24 cellular contexts compared by ENCODE assay signal in genomic region chr2:204274487-204274886, GRCh38.
A peak's percentile ranks its signal among the peaks of the same experiment; 100 is the strongest.
DNase-seq lines count a peak whose midpoint lies in the region; ATAC-seq, FAIRE-seq and TF ChIP-seq lines count a peak whose summit lies in the region.
"Had no signal": no experiment of that assay in that cellular context is flagged by ENCODE, and none has a peak within 500 bp of the region (broad histone marks: within the 10 kb centered on the region; RNA-seq: fewer than 3 reads in every experiment).

No MANE protein-coding gene starts in this region.

- no peak overlapping the region for H3K9ac ChIP-seq in mesendoderm (ENCODE audit: low read length)
- H3K9ac ChIP-seq: BLaER1 treated with 17β-estradiol and CSF1 and Interleukin-3, amounts not matched to agents 10 nM and 100 nM had no signal

- H3K27me3 ChIP-seq in dorsolateral prefrontal cortex, result no peaks in the 10 kb centered on the region
- no peaks in the 10 kb centered on the region for H3K27me3 ChIP-seq in mesendoderm (ENCODE audit: insufficient read depth, low read length, poor library complexity)
- H3K27me3 ChIP-seq: BLaER1 treated with 17β-estradiol and CSF1 and Interleukin-3, amounts not matched to agents 10 nM and 100 nM had no signal

- no peak overlapping the region for H3K4me3 ChIP-seq in dorsolateral prefrontal cortex
- no peak overlapping the region for H3K4me3 ChIP-seq in mesendoderm (ENCODE audit: low read length)
- H3K4me3 ChIP-seq: BLaER1 treated with 17β-estradiol and CSF1 and Interleukin-3, amounts not matched to agents 10 nM and 100 nM had no signal

- H3K79me2 ChIP-seq in mesendoderm (ENCODE audit: control insufficient read depth, insufficient read depth, low read length), result no peaks in the 10 kb centered on the region

- peaks cover 10% of the 10 kb centered on the region for H3K4me1 ChIP-seq in mesendoderm (ENCODE audit: control insufficient read depth, low read depth, low read length)

- H3K4me2 ChIP-seq in mesendoderm (ENCODE audit: low read length), result no peak overlapping the region
- H3K4me2 ChIP-seq: BLaER1 treated with 17β-estradiol and CSF1 and Interleukin-3, amounts not matched to agents 10 nM and 100 nM had no signal

- no peak overlapping the region for H2BK120ac ChIP-seq in mesendoderm (ENCODE audit: low read depth, low read length)

- peak overlapping the region; percentile 49 for H2AK5ac ChIP-seq in mesendoderm (ENCODE audit: low read length)

- no peak for FAIRE-seq in GM12892 (lab: Jason Lieb, UNC)

- TF ChIP-seq POLR2A in GM12892 (IDR thresholded peaks at IDR 0.05; ENCODE audit: low read depth, low read length), result no peak

- peak overlapping the region in 57 of 59 donors; percentile 3 to 91 (median 69) for H3K27ac ChIP-seq in dorsolateral prefrontal cortex
- H3K27ac ChIP-seq in mesendoderm (ENCODE audit: low read depth, low read length), result no peak overlapping the region
- H3K27ac ChIP-seq: 22Rv1; BLaER1 treated with 17β-estradiol and CSF1 and Interleukin-3, amounts not matched to agents 10 nM and 100 nM had no signal

- peak overlapping the region; percentile 35 for H3K23ac ChIP-seq in mesendoderm (ENCODE audit: low read length)

- H3K18ac ChIP-seq in mesendoderm (ENCODE audit: low read length), result peak overlapping the region; percentile 77

- H3K56ac ChIP-seq in mesendoderm (ENCODE audit: low read length), result peak overlapping the region; percentile 3

- H4K8ac ChIP-seq in mesendoderm (ENCODE audit: low read depth, low read length), result no peak overlapping the region

- DNase-seq in DMS 273 (lab: John Stamatoyannopoulos, UW; ENCODE audit: unreplicated experiment) (peak; percentile 23), DMS 273 treated with DMSO at 0.1 percent for 48 hours (lab: John Stamatoyannopoulos, UW) (no peak), dorsolateral prefrontal cortex (no peak), mesendoderm (no peak), NCI-H2029 treated with DMSO at 0.1 percent for 48 hours (lab: John Stamatoyannopoulos, UW) (no peak), GM12892 (ENCODE audit: insufficient read length) (no peak)
- no peak for DNase-seq in stimulated activated CD4-positive, alpha-beta T cell treated with anti-CD3 and anti-CD28 coated beads, Interleukin-2, amount 100 ng/mL, for 48 hours
- DNase-seq: ACHN; CD4-positive, alpha-beta memory T cell; GDM1; H7; Karpas-422; MV-4-11; NCI-H1417; NCI-H187; NCI-H2107; NCI-H2227 treated with DMSO at 0.1 percent for 48 hours; NCI-H510A; NCI-H774; OCI-M1; Right ventricle myocardium superior had no signal

- H2BK15ac ChIP-seq in mesendoderm (replicated peaks; ENCODE audit: low read depth), result no peak overlapping the region

- no peaks in the 10 kb centered on the region for H3K36me3 ChIP-seq in mesendoderm (ENCODE audit: control insufficient read depth, insufficient read depth, low read length)
- H3K36me3 ChIP-seq: BLaER1 treated with 17β-estradiol and CSF1 and Interleukin-3, amounts not matched to agents 10 nM and 100 nM had no signal

- ATAC-seq in GM18870 (IDR thresholded peaks at IDR 0.05; ENCODE audit: unreplicated experiment), result no peak

- H3K4ac ChIP-seq in mesendoderm (ENCODE audit: low read depth, low read length), result no peak overlapping the region

- no peak overlapping the region for H4K5ac ChIP-seq in mesendoderm (ENCODE audit: low read length)

- peak overlapping the region; percentile 49 for H2BK5ac ChIP-seq in mesendoderm (ENCODE audit: low read length)

- TF ChIP-seq CTCF in dorsolateral prefrontal cortex (IDR thresholded peaks at IDR 0.05 in 54 of 56, conservative IDR thresholded peaks at IDR 0.05 in 2 of 56; ENCODE audit: low read depth in 1 of 56, partially characterized antibody in 56 of 56), result no peak

- intact Hi-C loops in dorsolateral prefrontal cortex (cut with DNase I), result no loop called here

- no peaks in the 10 kb centered on the region for H3K79me1 ChIP-seq in mesendoderm (ENCODE audit: low read length)
